8 cellular contexts compared by ENCODE assay signal in the genomic region with DNA sequence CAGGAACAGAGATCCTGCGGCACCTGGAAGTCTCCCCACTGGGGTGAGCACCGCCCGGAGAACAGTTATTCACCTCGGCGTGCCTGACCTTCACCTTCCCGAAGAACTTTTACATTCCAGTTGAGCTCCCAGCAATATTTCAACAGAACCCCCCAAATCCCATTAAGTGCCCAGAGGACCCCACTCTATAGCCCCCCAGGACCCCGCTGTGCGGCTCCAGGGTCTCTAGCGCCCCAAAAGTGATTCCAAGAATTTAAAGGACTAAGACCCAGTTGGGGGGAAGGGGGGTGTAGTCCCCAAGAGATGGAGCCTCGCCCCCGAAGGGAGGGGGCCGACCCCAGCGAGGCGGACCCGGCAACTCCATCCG. TPM values are rescaled to one million over a fixed set of nuclear protein-coding genes. Genes with fewer than 3 reads are reported as not detected.
DNase-seq lines count a peak whose midpoint lies in the region; ATAC-seq, FAIRE-seq and TF ChIP-seq lines count a peak whose summit lies in the region.

No MANE protein-coding gene starts in this region.

- H3K36me3 ChIP-seq in ES-I3 (ENCODE audit: insufficient read depth, low read length): no peaks in the 10 kb centered on the region
- H3K36me3 ChIP-seq in RWPE2 (ENCODE audit: low read depth): peaks cover 13% of the 10 kb centered on the region
- H3K36me3 ChIP-seq in pancreas: peaks cover 0 to 15% (median 0%) of the 10 kb centered on the region in 3 donors

- no peak for FAIRE-seq in pancreas (lab: Jason Lieb, UNC)

- 0 to 1% methylated on average over 15 to 16 of the region's 16 CpGs for WGBS in pancreas, 2 donors

- TF ChIP-seq CTCF in RWPE2 (IDR thresholded peaks at IDR 0.05; ENCODE audit: poor library complexity, severe bottlenecking) (no peak), epithelial cell of proximal tubule (conservative IDR thresholded peaks at IDR 0.05; ENCODE audit: low read depth, low read length) (no peak), pancreas (IDR thresholded peaks at IDR 0.05) (no peak)

- H3K9ac ChIP-seq in ES-I3 (ENCODE audit: low read depth, low read length): peak overlapping the region; percentile 85

- H3K4me1 ChIP-seq in ES-I3 (ENCODE audit: insufficient read depth, low read length): peaks cover 21% of the 10 kb centered on the region
- peaks cover 14% of the 10 kb centered on the region for H3K4me1 ChIP-seq in RWPE2 (ENCODE audit: insufficient read depth, poor library complexity, severe bottlenecking)
- H3K4me1 ChIP-seq in pancreas: peaks cover 12 to 27% (median 13%) of the 10 kb centered on the region in 3 donors

- H3K9me3 ChIP-seq in ES-I3 (ENCODE audit: control insufficient read depth, insufficient read depth, low read length) (no peaks in the 10 kb centered on the region), RWPE2 (ENCODE audit: severe bottlenecking) (no peaks in the 10 kb centered on the region), pancreas (no peaks in the 10 kb centered on the region)

- intact Hi-C loops in pancreas (cut with DNase I): loop anchor here in 1 of 3 donors (5.0 kb wide), 1 partner anchor 125 kb away; no protein-coding TSS in a partner anchor

- ATAC-seq in RWPE2 (ENCODE audit: low read depth) (no peak), pancreas (peak in 2 of 4 donors; percentile 0 to 1), HG03457 (IDR thresholded peaks at IDR 0.05; ENCODE audit: unreplicated experiment) (no peak), GM21619 (IDR thresholded peaks at IDR 0.05; ENCODE audit: unreplicated experiment) (no peak)

- H3K4me3 ChIP-seq in RWPE2 (ENCODE audit: severe bottlenecking) (peak overlapping the region; percentile 81), epithelial cell of proximal tubule (ENCODE audit: low read depth, low read length) (peak overlapping the region; percentile 99), pancreas (peak overlapping the region; percentile 79 to 96 (median 88))

- H3K27ac ChIP-seq in RWPE2 (ENCODE audit: poor library complexity, severe bottlenecking): peak overlapping the region; percentile 85
- peak overlapping the region; percentile 88 to 95 (median 93) for H3K27ac ChIP-seq in pancreas

- H3K27me3 ChIP-seq in RWPE2 (ENCODE audit: insufficient read depth, poor library complexity, severe bottlenecking): no peaks in the 10 kb centered on the region
- no peaks in the 10 kb centered on the region for H3K27me3 ChIP-seq in pancreas

- DNase-seq in RWPE2 (ENCODE audit: low spot score) (no peak), epithelial cell of proximal tubule (ENCODE audit: low read depth) (no peak), pancreas (no peak), OCI-M2 (lab: John Stamatoyannopoulos, UW; ENCODE audit: unreplicated experiment) (no peak)
- DNase-seq in stimulated activated CD4-positive, alpha-beta T cell treated with anti-CD3 and anti-CD28 coated beads, Interleukin-15, amount 100 ng/mL, for 24 hours: no peak

RNA-seq across cellular contexts. Expression of a gene that starts 0.5 kb away (rescaled TPM):
- total RNA-seq in epithelial cell of proximal tubule: 29.3 and 58.2 TPM in 2 replicates
- 10 to 100 TPM; 46.1 to 62.6 (median 52.0) TPM for total RNA-seq in pancreas
- 100 to 1,000 TPM; 108 to 154 TPM for polyA plus RNA-seq in pancreas

RNA-seq across cellular contexts. Expression of a gene that starts 2.6 kb away (rescaled TPM):
- 43.5 and 62.4 TPM in 2 replicates for total RNA-seq in epithelial cell of proximal tubule
- total RNA-seq in pancreas: 10 to 100 TPM; 16.4 to 36.8 (median 21.9) TPM
- polyA plus RNA-seq in pancreas: 100 to 1,000 TPM in 1 of 2 donors, 10 to 100 TPM in 1; 92.1 to 102 TPM

RNA-seq across cellular contexts. Expression of a gene that starts 16.4 kb away (rescaled TPM):
- total RNA-seq in epithelial cell of proximal tubule: 10.0 and 16.1 TPM in 2 replicates
- 1,000 to 10,000 TPM in 2 of 6 donors, 100 to 1,000 TPM in 3, 10 to 100 TPM in 1; 67.7 to 3,753 (median 558) TPM for total RNA-seq in pancreas
- polyA plus RNA-seq in pancreas: 1,000 to 10,000 TPM in 1 of 2 donors, 100 to 1,000 TPM in 1; 447 to 1,383 TPM

RNA-seq across cellular contexts. Expression of a gene that starts 30.3 kb away (rescaled TPM):
- total RNA-seq in epithelial cell of proximal tubule (26.6 and 27.6 TPM in 2 replicates), pancreas (10 to 100 TPM; 10.1 to 19.6 (median 13.5) TPM)
- polyA plus RNA-seq in pancreas: 10 to 100 TPM; 31.9 to 33.0 TPM

RNA-seq across cellular contexts. Expression of a gene that starts 35.6 kb away (rescaled TPM):
- total RNA-seq in epithelial cell of proximal tubule (1.3 and 1.4 TPM in 2 replicates), pancreas (1 to 10 TPM in 3 of 6 donors, under 1 TPM in 3; 0.23 to 7.3 (median 1.7) TPM)
- polyA plus RNA-seq in pancreas: 1 to 10 TPM; 1.0 to 1.4 TPM
